Comparison of ENCODE assay signal across 9 cellular contexts in the genomic region with DNA sequence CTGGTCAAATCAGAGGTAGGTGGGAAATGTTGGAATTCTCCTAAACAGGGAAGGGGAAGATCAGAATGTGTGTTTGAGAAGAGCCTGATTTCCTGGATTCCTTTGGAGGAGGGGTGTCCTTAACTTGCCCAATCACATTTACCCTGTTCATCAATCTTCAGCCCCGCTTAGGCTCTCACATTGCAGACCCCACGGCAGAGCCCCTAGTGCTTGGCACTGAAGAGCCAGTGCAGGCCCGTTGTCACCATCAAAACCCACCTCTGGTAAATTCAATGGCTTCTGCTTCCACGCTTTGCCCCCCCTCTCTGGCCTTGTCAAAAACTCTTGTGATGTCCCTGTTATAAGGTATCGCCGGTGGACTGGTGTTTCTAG. TPM values are rescaled to one million over a fixed set of nuclear protein-coding genes. Genes with fewer than 3 reads are reported as not detected.
A peak's percentile ranks its signal among the peaks of the same experiment; 100 is the strongest.
DNase-seq lines count a peak whose midpoint lies in the region; ATAC-seq and TF ChIP-seq lines count a peak whose summit lies in the region.
"Had no signal": no experiment of that assay in that cellular context is flagged by ENCODE, and none has a peak within 500 bp of the region (broad histone marks: within the 10 kb centered on the region; RNA-seq: fewer than 3 reads in every experiment).

No MANE protein-coding gene starts in this region.

- no peak overlapping the region for H3K27ac ChIP-seq in BLaER1
- H3K27ac ChIP-seq: SJCRH30 had no signal

- H3K9me3 ChIP-seq in BLaER1, result no peaks in the 10 kb centered on the region
- H3K9me3 ChIP-seq: SJCRH30 had no signal

- ATAC-seq in natural killer cell (no peak), GM21576 (IDR thresholded peaks at IDR 0.05; ENCODE audit: unreplicated experiment) (no peak), HG03521 (IDR thresholded peaks at IDR 0.05; ENCODE audit: unreplicated experiment) (no peak)

- intact Hi-C loops in natural killer cell (cut with micrococcal nuclease), result loop anchor here (5.0 kb wide), 1 partner anchor 50 kb away; no protein-coding TSS in a partner anchor

- peak overlapping the region; percentile 54 to 95 (median 89) for H3K4me3 Mint-ChIP-seq in IgD-negative memory B cell
- H3K4me3 Mint-ChIP-seq in chondrocyte (ENCODE audit: unreplicated experiment), result no peak overlapping the region
- peak overlapping the region; percentile 54 for H3K4me3 Mint-ChIP-seq in natural killer cell

- H3K9ac ChIP-seq in BLaER1, result no peak overlapping the region

- H3K36me3 ChIP-seq in BLaER1, result peaks cover 11% of the 10 kb centered on the region; the same call in 1 of the 2 replicates
- H3K36me3 ChIP-seq: SJCRH30 had no signal

- H3K27me3 Mint-ChIP-seq in IgD-negative memory B cell (no peaks in the 10 kb centered on the region), chondrocyte (ENCODE audit: low read depth) (no peaks in the 10 kb centered on the region), natural killer cell (ENCODE audit: low read depth in 2 of 2) (no peaks in the 10 kb centered on the region)

- H3K9me3 Mint-ChIP-seq in IgD-negative memory B cell (no peaks in the 10 kb centered on the region), chondrocyte (ENCODE audit: low read depth) (no peaks in the 10 kb centered on the region), natural killer cell (no peaks in the 10 kb centered on the region)

- peak; percentile 28 for DNase-seq in chondrocyte (ENCODE audit: low spot score)
- no peak for DNase-seq in natural killer cell
- DNase-seq in stimulated activated CD4-positive, alpha-beta T cell treated with anti-CD3 and anti-CD28 coated beads, Interleukin-12 subunit alpha, Interleukin-12 subunit beta, amount 100 ng/mL, for 4 hours, result no peak
- no peak for DNase-seq in activated gamma-delta T cell treated with Interleukin-2 at 50 U/mL for 16 hours
- DNase-seq: SJCRH30 had no signal

- H3K27ac Mint-ChIP-seq in IgD-negative memory B cell, result peak overlapping the region; percentile 59 to 96 (median 81)
- H3K27ac Mint-ChIP-seq in chondrocyte (ENCODE audit: unreplicated experiment), result no peak overlapping the region
- peak overlapping the region; percentile 40 to 41 for H3K27ac Mint-ChIP-seq in natural killer cell

- peaks cover 51% of the 10 kb centered on the region for H4K20me1 ChIP-seq in BLaER1

- peaks cover 57% of the 10 kb centered on the region for H3K27me3 ChIP-seq in BLaER1

- H3K4me1 Mint-ChIP-seq in IgD-negative memory B cell (peaks cover 12 to 47% (median 29%) of the 10 kb centered on the region in 3 donors), chondrocyte (ENCODE audit: low read depth) (peaks cover 16% of the 10 kb centered on the region), natural killer cell (peaks cover 24 to 37% of the 10 kb centered on the region in 2 donors)

- TF ChIP-seq CTCF in chondrocyte (IDR thresholded peaks at IDR 0.05) (no peak), natural killer cell (IDR thresholded peaks at IDR 0.05) (no peak)

- H3K4me2 ChIP-seq in BLaER1, result peak overlapping the region; percentile 85; the same call in 1 of the 2 replicates

- no peak overlapping the region for H3K4me3 ChIP-seq in BLaER1
- H3K4me3 ChIP-seq: SJCRH30 had no signal

- H3K36me3 Mint-ChIP-seq in IgD-negative memory B cell (no peaks in the 10 kb centered on the region), chondrocyte (ENCODE audit: low read depth) (peaks cover 2% of the 10 kb centered on the region), natural killer cell (no peaks in the 10 kb centered on the region)

- peaks cover 22% of the 10 kb centered on the region for H3K4me1 ChIP-seq in BLaER1

RNA-seq across cellular contexts. Expression of a gene that starts 2.3 kb away (rescaled TPM):
- 8.8 TPM for polyA plus RNA-seq in IgD-negative memory B cell
- total RNA-seq in chondrocyte (43.5 to 48.1 TPM (median 45.4 TPM) in 3 replicates), natural killer cell (10 to 100 TPM; 39.5 to 45.7 (median 42.3) TPM)
